8 cellular contexts compared by ENCODE assay signal in the genomic region with DNA sequence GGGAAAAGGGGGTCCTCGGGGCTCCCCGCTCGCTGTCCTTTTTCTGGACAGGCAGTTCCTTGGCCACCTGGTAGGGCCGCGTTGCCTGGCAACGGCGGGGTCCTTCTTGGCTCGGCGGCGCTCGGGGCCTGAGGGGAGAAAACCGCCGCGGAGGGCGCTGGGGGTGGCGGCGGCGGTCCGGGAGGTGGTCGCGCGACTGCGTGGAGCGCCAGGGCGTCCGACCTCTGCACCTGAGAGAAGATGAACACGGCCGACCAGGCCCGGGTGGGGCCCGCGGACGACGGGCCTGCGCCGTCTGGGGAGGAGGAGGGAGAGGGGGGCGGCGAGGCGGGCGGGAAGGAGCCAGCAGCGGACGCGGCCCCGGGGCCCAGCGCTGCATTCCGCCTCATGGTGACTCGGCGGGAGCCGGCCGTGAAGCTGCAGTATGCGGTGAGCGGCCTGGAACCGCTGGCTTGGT. TPM values are rescaled to one million over a fixed set of nuclear protein-coding genes. Genes with fewer than 3 reads are reported as not detected.
DNase-seq lines count a peak whose midpoint lies in the region; ATAC-seq and TF ChIP-seq lines count a peak whose summit lies in the region.

TSS of gene GTF3C4 (plus strand) at position 106 of the 457 bp plus-strand sequence. CDS start at position 241, 135 bp downstream.

- peaks cover 35% of the 10 kb centered on the region for H3K36me3 ChIP-seq in BE2C
- peaks cover 0 to 4% of the 10 kb centered on the region in 2 donors for H3K36me3 ChIP-seq in muscle layer of duodenum (ENCODE audit: control insufficient read depth in 1 of 2, insufficient read depth in 2 of 2, low read length in 2 of 2)

- peak within 1 kb of the TSS; percentile 97 for H3K4me3 ChIP-seq in BE2C (ENCODE audit: low read depth, low read length)
- H3K4me3 ChIP-seq in muscle layer of duodenum (ENCODE audit: low read depth in 1 of 2, low read length in 2 of 2) = peak within 1 kb of the TSS; percentile 88 to 97

- peaks cover 4% of the 10 kb centered on the region; the same call in 1 of the 2 replicates for H3K9me3 ChIP-seq in BE2C
- H3K9me3 ChIP-seq in muscle layer of duodenum (ENCODE audit: control insufficient read depth in 1 of 2, low read length in 2 of 2) = no peaks in the 10 kb centered on the region

- peak; percentile 26 for TF ChIP-seq POLR2A in erythroblast (IDR thresholded peaks at IDR 0.05; ENCODE audit: low read length)

- TF ChIP-seq CTCF in BE2C (IDR thresholded peaks at IDR 0.05; ENCODE audit: low read depth, low read length) = no peak

- peak within 1 kb of the TSS; percentile 96 for H3K27ac ChIP-seq in muscle layer of duodenum (ENCODE audit: low read length)

- DNase-seq in BE2C (peak; percentile 89), GM19240 (ENCODE audit: insufficient read length, low spot score) (peak; percentile 41), NOMO-1 treated with DMSO at 0.1 percent for 48 hours (lab: John Stamatoyannopoulos, UW; ENCODE audit: unreplicated experiment) (peak; percentile 61), activated T-cell treated with anti-CD3 and anti-CD28 coated beads for 4 hours (peak; percentile 82), erythroblast (lab: John Stamatoyannopoulos, UW) (peak; percentile 89 to 93)
- peak; percentile 74 to 79 for DNase-seq in stimulated activated CD8-positive, alpha-beta memory T cell treated with anti-CD3 and anti-CD28 coated beads, Interleukin-7, amount 100 ng/mL, for 4 hours (ENCODE audit: low read depth in 2 of 2)

- H3K4me1 ChIP-seq in BE2C (no peaks in the 10 kb centered on the region), muscle layer of duodenum (ENCODE audit: control insufficient read depth in 1 of 2, insufficient read depth in 2 of 2, low read length in 2 of 2) (peaks cover 14 to 29% of the 10 kb centered on the region in 2 donors)

- ATAC-seq in HG03442 (IDR thresholded peaks at IDR 0.05; ENCODE audit: unreplicated experiment) = peak; percentile 55

- H3K27me3 ChIP-seq in BE2C (no peaks in the 10 kb centered on the region), muscle layer of duodenum (ENCODE audit: low read depth, low read length) (no peaks in the 10 kb centered on the region)

RNA-seq across cellular contexts. Expression of gene GTF3C4, which starts in this region (rescaled TPM):
- polyA plus RNA-seq in BE2C (2012; ENCODE audit: insufficient read depth, insufficient read length, low read depth) = 19.5 TPM

Comparison
In these comparisons a context has a peak if more than half of its experiments do, and no peak if none do; other contexts are left out.
1. Peak in every context shown above with its lines: DNase-seq, ATAC-seq, H3K4me3 ChIP-seq and H3K27ac ChIP-seq.
2. DNase-seq: peak in every context shown above with its lines; median percentile 91 in erythroblast; 89 in BE2C; 82 in activated T-cell treated with anti-CD3 and anti-CD28 coated beads for 4 hours; 76 in stimulated activated CD8-positive, alpha-beta memory T cell treated with anti-CD3 and anti-CD28 coated beads, Interleukin-7, amount 100 ng/mL, for 4 hours; 61 in NOMO-1 treated with DMSO at 0.1 percent for 48 hours; 41 in GM19240.